Comparison of ENCODE assay signal across 18 cellular contexts in the genomic region with DNA sequence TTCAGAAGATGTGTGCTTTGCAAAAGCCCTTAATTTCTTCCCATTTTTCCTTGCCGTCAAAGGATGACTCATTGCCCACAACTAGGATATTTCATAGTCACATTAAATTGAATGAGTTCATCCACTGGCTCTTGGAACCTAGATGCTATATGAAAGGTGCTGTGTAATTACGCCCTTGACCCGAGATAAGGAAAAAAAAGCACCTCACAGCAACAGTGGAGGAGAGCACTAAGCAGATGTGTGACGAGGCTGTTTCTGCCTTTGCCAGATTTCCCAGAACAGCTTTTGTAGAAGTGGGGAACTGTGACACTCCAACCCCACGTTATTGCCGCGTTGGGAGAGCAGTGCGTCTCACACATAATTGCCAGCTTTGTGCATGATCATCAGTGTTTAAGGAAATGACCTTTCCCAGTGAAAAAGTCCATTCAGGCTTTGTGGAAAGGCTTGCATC. TPM values are rescaled to one million over a fixed set of nuclear protein-coding genes. Genes with fewer than 3 reads are reported as not detected.
DNase-seq lines count a peak whose midpoint lies in the region; ATAC-seq and TF ChIP-seq lines count a peak whose summit lies in the region.
"Had no signal": no experiment of that assay in that cellular context is flagged by ENCODE, and none has a peak within 500 bp of the region (broad histone marks: within the 10 kb centered on the region; RNA-seq: fewer than 3 reads in every experiment).

No MANE protein-coding gene starts in this region.

- no TSS peak for BruUV-seq in MCF 10A (replicated peaks; lab: Mats Ljungman, UMichigan)

- H3K9me3 Mint-ChIP-seq in MCF 10A (ENCODE audit: unreplicated experiment), result no peaks in the 10 kb centered on the region
- H3K9me3 Mint-ChIP-seq: activated CD4-positive, alpha-beta memory T cell treated with anti-CD3 and anti-CD28 coated beads for 36 hours; activated T-helper 1 cell treated with anti-CD3 and anti-CD28 coated beads, Interleukin-12 subunit alpha, Interleukin-12 subunit beta, Interleukin-2, Interleukin-4 antibody, amounts not matched to agents 30 ng/mL and 10 ng/mL and 1 ng/mL, durations not matched to agents 14 hours and 24 hours and 36 hours; memory B cell; stimulated activated naive CD8-positive, alpha-beta T cell treated with anti-CD3 and anti-CD28 coated beads, Interleukin-15, Interleukin-2, amounts not matched to agents 100 ng/mL and 50 ng/mL, for 24 hours had no signal

- no peak overlapping the region for H3K4me3 ChIP-seq in breast epithelium
- H3K4me3 ChIP-seq in lower lobe of right lung, result no peak overlapping the region
- H3K4me3 ChIP-seq: SJSA1 had no signal

- no peaks in the 10 kb centered on the region for H3K9me3 ChIP-seq in breast epithelium
- H3K9me3 ChIP-seq in lower lobe of right lung, result no peaks in the 10 kb centered on the region
- H3K9me3 ChIP-seq: SJSA1 had no signal

- intact Hi-C loops in MCF 10A (cut with micrococcal nuclease), result no loop called here
- intact Hi-C loops in breast epithelium (cut with DNase I; ENCODE audit: low total_unique reads), result no loop called here
- intact Hi-C loops in lower lobe of right lung (cut with DNase I), result no loop called here

- H3K27ac Mint-ChIP-seq in MCF 10A (ENCODE audit: low read depth, unreplicated experiment), result no peak overlapping the region
- H3K27ac Mint-ChIP-seq: activated CD4-positive, alpha-beta memory T cell treated with anti-CD3 and anti-CD28 coated beads for 36 hours; activated T-helper 1 cell treated with anti-CD3 and anti-CD28 coated beads, Interleukin-12 subunit alpha, Interleukin-12 subunit beta, Interleukin-2, Interleukin-4 antibody, amounts not matched to agents 30 ng/mL and 10 ng/mL and 1 ng/mL, durations not matched to agents 14 hours and 24 hours and 36 hours; memory B cell; stimulated activated naive CD8-positive, alpha-beta T cell treated with anti-CD3 and anti-CD28 coated beads, Interleukin-15, Interleukin-2, amounts not matched to agents 100 ng/mL and 50 ng/mL, for 24 hours had no signal

- peaks cover 52% of the 10 kb centered on the region for H3K27me3 Mint-ChIP-seq in MCF 10A (ENCODE audit: insufficient read depth, unreplicated experiment)

- H3K36me3 ChIP-seq in breast epithelium, result no peaks in the 10 kb centered on the region
- H3K36me3 ChIP-seq in lower lobe of right lung, result peaks cover 33% of the 10 kb centered on the region
- H3K36me3 ChIP-seq: SJSA1 had no signal

- no peaks in the 10 kb centered on the region for H3K27me3 ChIP-seq in breast epithelium
- no peaks in the 10 kb centered on the region for H3K27me3 ChIP-seq in lower lobe of right lung (ENCODE audit: low read depth)

- TF ChIP-seq POLR2A in breast epithelium (IDR thresholded peaks at IDR 0.05), result no peak

- POLR2A ChIA-PET in MCF 10A (lab: Yijun Ruan, JAX), result no interaction called here

- no peak overlapping the region for H3K27ac ChIP-seq in breast epithelium
- no peak overlapping the region for H3K27ac ChIP-seq in caudate nucleus (ENCODE audit: low read depth, low read length)
- no peak overlapping the region for H3K27ac ChIP-seq in lower lobe of right lung
- H3K27ac ChIP-seq: SJSA1 had no signal

- TF ChIP-seq CTCF in MCF 10A (IDR thresholded peaks at IDR 0.05; ENCODE audit: unreplicated experiment), result no peak
- no peak for TF ChIP-seq CTCF in breast epithelium (IDR thresholded peaks at IDR 0.05)
- no peak for TF ChIP-seq CTCF in lower lobe of right lung (IDR thresholded peaks at IDR 0.05)

- H3K4me1 ChIP-seq in breast epithelium, result no peaks in the 10 kb centered on the region
- no peaks in the 10 kb centered on the region for H3K4me1 ChIP-seq in lower lobe of right lung
- H3K4me1 ChIP-seq: SJSA1 had no signal

- CTCF ChIA-PET in MCF 10A (lab: Yijun Ruan, JAX), result no interaction called here

- DNase-seq in MCF 10A (ENCODE audit: unreplicated experiment), result peak; percentile 35
- no peak for DNase-seq in breast epithelium (ENCODE audit: low spot score in 2 of 2)
- DNase-seq in SK-MEL-5 (ENCODE audit: low read depth, low spot score), result peak; percentile 99
- peak; percentile 61 for DNase-seq in fibroblast of peridontal ligament (ENCODE audit: extremely low read depth)
- no peak for DNase-seq in NCI-H446 (lab: John Stamatoyannopoulos, UW)
- DNase-seq in caudate nucleus (lab: John Stamatoyannopoulos, UW), result no peak
- DNase-seq in lower lobe of right lung, result no peak
- DNase-seq in activated naive CD4-positive, alpha-beta T cell (lab: John Stamatoyannopoulos, UW), result no peak
- DNase-seq: ACHN; activated CD4-positive, alpha-beta memory T cell treated with anti-CD3 and anti-CD28 coated beads for 36 hours; amygdala; cortex of kidney; NCI-H1694; occipital lobe had no signal

- no peak overlapping the region for H3K4me3 Mint-ChIP-seq in MCF 10A (ENCODE audit: unreplicated experiment)
- H3K4me3 Mint-ChIP-seq: activated CD4-positive, alpha-beta memory T cell treated with anti-CD3 and anti-CD28 coated beads for 36 hours; activated T-helper 1 cell treated with anti-CD3 and anti-CD28 coated beads, Interleukin-12 subunit alpha, Interleukin-12 subunit beta, Interleukin-2, Interleukin-4 antibody, amounts not matched to agents 30 ng/mL and 10 ng/mL and 1 ng/mL, durations not matched to agents 14 hours and 24 hours and 36 hours; memory B cell; stimulated activated naive CD8-positive, alpha-beta T cell treated with anti-CD3 and anti-CD28 coated beads, Interleukin-15, Interleukin-2, amounts not matched to agents 100 ng/mL and 50 ng/mL, for 24 hours had no signal

- H3K4me1 Mint-ChIP-seq in MCF 10A (ENCODE audit: insufficient read depth, unreplicated experiment), result peaks cover 5% of the 10 kb centered on the region

- in situ Hi-C loops in SK-MEL-5 (cut with HindIII; ENCODE audit: low pct_unique_long_range_greater_than_20kb, low sequenced_read_pairs), result no loop called here

- no peak for ATAC-seq in lower lobe of right lung

- no peaks in the 10 kb centered on the region for H3K36me3 Mint-ChIP-seq in MCF 10A (ENCODE audit: insufficient read depth, unreplicated experiment)
- H3K36me3 Mint-ChIP-seq: activated CD4-positive, alpha-beta memory T cell treated with anti-CD3 and anti-CD28 coated beads for 36 hours had no signal

RNA-seq across cellular contexts. Expression of a gene that starts 33.3 kb away (rescaled TPM):
- 29.1 and 39.2 TPM in 2 replicates for total RNA-seq in MCF 10A (2022)
- total RNA-seq in breast epithelium, result 10 to 100 TPM; 16.2 to 52.0 (median 38.3) TPM
- 27.4 and 29.8 TPM in 2 replicates for total RNA-seq in SK-MEL-5 (2014; rRNA removed; shearing (Covaris generic))
- polyA plus RNA-seq in SK-MEL-5 (2015; cell fraction: cytosol; rRNA removed), result 18.2 and 23.3 TPM in 2 replicates
- 34.0 and 38.9 TPM in 2 replicates for polyA plus RNA-seq in SK-MEL-5 (2015; cell fraction: nucleus; rRNA removed)
- 23.6 TPM for total RNA-seq in lower lobe of right lung

Comparison
In these comparisons a context has a peak if more than half of its experiments do, and no peak if none do; other contexts are left out.
1. DNase-seq: peak in MCF 10A (single experiment), SK-MEL-5 (single experiment) and fibroblast of peridontal ligament (single experiment); none in breast epithelium (0 of 2), NCI-H446 (0 of 2), caudate nucleus (0 of 61), lower lobe of right lung (single experiment) and activated naive CD4-positive, alpha-beta T cell (0 of 4).